Comparison of ENCODE assay signal across 8 cellular contexts in the genomic region with DNA sequence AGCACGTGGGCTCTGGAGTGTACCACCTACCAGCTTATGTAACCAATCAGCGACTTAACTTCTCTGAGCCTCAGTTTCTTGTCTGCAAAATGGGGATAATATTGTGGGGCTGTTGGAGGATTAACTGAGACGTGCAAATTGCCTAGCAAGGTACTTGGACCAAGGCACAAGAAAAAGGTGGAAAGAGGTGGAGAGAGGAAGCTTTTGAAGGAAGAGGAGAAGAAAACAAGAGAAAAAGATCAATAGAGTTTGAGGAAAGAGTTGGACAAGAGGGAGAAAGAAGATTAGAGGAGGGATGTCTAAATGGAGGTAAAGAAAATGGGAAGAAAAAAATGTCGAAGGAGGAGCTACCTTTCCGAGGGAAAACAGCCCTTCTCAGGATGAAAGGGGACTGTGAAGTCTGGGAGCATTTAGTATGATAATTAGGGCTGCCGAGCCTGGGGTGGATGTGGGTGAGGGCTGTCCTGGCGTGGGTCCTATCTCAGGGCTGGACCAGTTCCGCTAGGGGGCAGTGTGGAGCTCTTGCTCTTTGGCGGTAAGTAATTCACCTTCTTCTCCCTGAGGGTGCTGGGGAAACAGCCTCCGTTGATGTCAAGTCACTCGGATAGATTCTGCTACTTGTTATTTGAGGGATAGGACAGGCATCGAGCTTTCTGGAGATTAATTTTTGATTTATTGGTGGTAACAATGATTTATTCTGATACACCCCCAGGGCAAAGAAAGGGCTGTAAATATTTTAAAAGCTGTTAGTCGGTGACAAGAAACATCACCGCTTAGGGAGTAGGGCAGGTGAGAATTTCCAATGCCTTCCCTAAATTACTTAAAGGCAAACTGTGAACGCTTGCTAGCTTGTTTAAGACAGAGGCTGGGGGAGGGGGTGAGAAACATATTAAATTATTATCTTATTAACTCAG.
DNase-seq lines count a peak whose midpoint lies in the region; ATAC-seq and TF ChIP-seq lines count a peak whose summit lies in the region.

No MANE protein-coding gene starts in this region.

- H3K36me3 ChIP-seq in Karpas-422 (ENCODE audit: insufficient read depth, low read length), result no peaks in the 10 kb centered on the region
- H3K36me3 ChIP-seq in SJSA1, result no peaks in the 10 kb centered on the region
- H3K36me3 ChIP-seq in cardiac muscle cell, result no peaks in the 10 kb centered on the region
- H3K36me3 ChIP-seq in uterus, result no peaks in the 10 kb centered on the region

- H3K4me1 ChIP-seq in Karpas-422 (ENCODE audit: low read length) (no peaks in the 10 kb centered on the region), SJSA1 (replicated peaks) (no peaks in the 10 kb centered on the region), cardiac muscle cell (ENCODE audit: low read depth) (no peaks in the 10 kb centered on the region), uterus (no peaks in the 10 kb centered on the region)

- DNase-seq in DMS 273 (lab: John Stamatoyannopoulos, UW; ENCODE audit: unreplicated experiment), result peak; percentile 92
- peak; percentile 94 for DNase-seq in Karpas-422
- peak; percentile 20 to 69 for DNase-seq in SJSA1 (ENCODE audit: low read depth in 1 of 2, low spot score in 2 of 2)
- DNase-seq in activated naive CD4-positive, alpha-beta T cell (lab: John Stamatoyannopoulos, UW), result peak; percentile 49 to 88 (median 76)
- DNase-seq in cardiac muscle cell (ENCODE audit: low read depth in 1 of 2, low spot score in 1 of 2), result peak; percentile 64 to 83
- peak; percentile 20 for DNase-seq in pulmonary artery endothelial cell (ENCODE audit: low read depth, low spot score)
- DNase-seq in uterus, result peak; percentile 49 to 54

- no peak overlapping the region for H3K9ac ChIP-seq in Karpas-422 (ENCODE audit: low read length)

- no peak overlapping the region for H3K4me2 ChIP-seq in Karpas-422 (ENCODE audit: low read depth, low read length, poor library complexity, severe bottlenecking)

- no peaks in the 10 kb centered on the region for H3K9me2 ChIP-seq in Karpas-422 (replicated peaks; ENCODE audit: insufficient read depth, low read length)

- no peak overlapping the region for H2AFZ ChIP-seq in Karpas-422 (ENCODE audit: low read length)

- intact Hi-C loops in uterus (cut with DNase I; ENCODE audit: low total_unique reads), result no loop called here

- H3K79me2 ChIP-seq in Karpas-422 (ENCODE audit: low read length), result no peaks in the 10 kb centered on the region

- H3K27ac ChIP-seq in Karpas-422 (ENCODE audit: low read length), result no peak overlapping the region
- H3K27ac ChIP-seq in SJSA1, result no peak overlapping the region
- no peak overlapping the region for H3K27ac ChIP-seq in cardiac muscle cell
- no peak overlapping the region for H3K27ac ChIP-seq in uterus

- H3K4me3 ChIP-seq in Karpas-422 (ENCODE audit: low read length), result no peak overlapping the region
- no peak overlapping the region for H3K4me3 ChIP-seq in SJSA1
- no peak overlapping the region for H3K4me3 ChIP-seq in cardiac muscle cell
- no peak overlapping the region for H3K4me3 ChIP-seq in uterus

- H3K27me3 ChIP-seq in Karpas-422 (ENCODE audit: low read length) (no peaks in the 10 kb centered on the region), SJSA1 (replicated peaks) (0 out of 2 replicates have a peak, but pooled peaks cover 7% of the 10 kb centered on the region), cardiac muscle cell (peaks cover 8% of the 10 kb centered on the region), uterus (peaks cover 0 to 3% of the 10 kb centered on the region in 2 donors)

- H4K20me1 ChIP-seq in Karpas-422 (ENCODE audit: insufficient read depth, low read depth, low read length), result no peaks in the 10 kb centered on the region

- TF ChIP-seq POLR2A in uterus (IDR thresholded peaks at IDR 0.05), result no peak

- no peak for ATAC-seq in HG03354 (IDR thresholded peaks at IDR 0.05; ENCODE audit: poor library complexity, severe bottlenecking, unreplicated experiment)

- TF ChIP-seq CTCF in cardiac muscle cell (IDR thresholded peaks at IDR 0.05; ENCODE audit: low read depth, low read length) (peak; percentile 83), uterus (IDR thresholded peaks at IDR 0.05) (peak; percentile 22 to 66 (median 54))

- H3K9me3 ChIP-seq in Karpas-422 (ENCODE audit: low read length) (no peaks in the 10 kb centered on the region), SJSA1 (replicated peaks) (no peaks in the 10 kb centered on the region), cardiac muscle cell (ENCODE audit: low read depth) (no peaks in the 10 kb centered on the region), uterus (no peaks in the 10 kb centered on the region)

Comparison
In these comparisons a context has a peak if more than half of its experiments do, and no peak if none do; other contexts are left out.
1. DNase-seq: peak in every context shown above with its lines; median percentile 94 in Karpas-422; 92 in DMS 273; 76 in activated naive CD4-positive, alpha-beta T cell; 74 in cardiac muscle cell; 52 in uterus; 44 in SJSA1; 20 in pulmonary artery endothelial cell.